26 cellular contexts compared by ENCODE assay signal in genomic region chr20:42472198-42472597, GRCh38.
"Had no signal": no experiment of that assay in that cellular context is flagged by ENCODE, and none has a peak within 500 bp of the region (broad histone marks: within the 10 kb centered on the region; RNA-seq: fewer than 3 reads in every experiment).

No MANE protein-coding gene starts in this region.

- H3K36me3 ChIP-seq: stomach, suprapubic skin, thoracic aorta, thyroid gland, tibial artery, tibial nerve, transverse colon, upper lobe of left lung, upper lobe of right lung, uterus had no signal

- DNase-seq: stimulated activated CD4-positive, alpha-beta T cell treated with anti-CD3 and anti-CD28 coated beads, Interleukin-2, amount 100 ng/mL, for 24 hours; stimulated activated CD4-positive, alpha-beta T cell treated with anti-CD3 and anti-CD28 coated beads, Interleukin-4, amount 100 ng/mL, for 1 hour; stimulated activated CD4-positive, alpha-beta T cell treated with anti-CD3 and anti-CD28 coated beads, Interleukin-4, amount 100 ng/mL, for 24 hours; stimulated activated CD4-positive, alpha-beta T cell treated with anti-CD3 and anti-CD28 coated beads, Interleukin-4, amount 100 ng/mL, for 4 hours; stimulated activated CD8-positive, alpha-beta memory T cell treated with anti-CD3 and anti-CD28 coated beads, Interleukin-4, amount 100 ng/mL, for 48 hours; stimulated activated naive B cell treated with anti-CD40 and anti-IgM and Interleukin-4, amounts not matched to agents 10 μg/mL and 1 μg/mL and 100 μg/mL, for 72 hours; stimulated activated naive CD4-positive, alpha-beta T cell; stimulated activated naive CD4-positive, alpha-beta T cell treated with Interleukin-2 at 50 U/mL for 16 hours; stimulated activated naive CD8-positive, alpha-beta T cell treated with anti-CD3 and anti-CD28 coated beads, Interleukin-15, amount 100 ng/mL, for 72 hours; stimulated activated naive CD8-positive, alpha-beta T cell treated with anti-CD3 and anti-CD28 coated beads, Interleukin-15, Interleukin-2, amounts not matched to agents 100 U/mL and 50 U/mL, for 24 hours; stomach; substantia nigra; testis; thyroid gland; tibial artery; transverse colon; trophoblast cell; upper lobe of right lung; uterus had no signal

- H3K27ac ChIP-seq: stomach, suprapubic skin, testis, thoracic aorta, thyroid gland, tibial artery, tibial nerve, transverse colon, upper lobe of left lung, upper lobe of right lung, uterus had no signal

- ATAC-seq: stimulated activated effector memory CD8-positive, alpha-beta T cell treated with anti-CD3 and anti-CD28 coated beads, Interleukin-12 subunit alpha, Interleukin-12 subunit beta, amount 100 ng/mL, for 72 hours; stimulated activated memory B cell treated with anti-CD40 and anti-IgM and Interleukin-4, amounts not matched to agents 10 μg/mL and 1 μg/mL and 100 μg/mL, for 72 hours; stimulated activated naive B cell treated with anti-CD40 and anti-IgM and Interleukin-4, amounts not matched to agents 10 μg/mL and 1 μg/mL and 100 μg/mL, for 72 hours; stimulated activated naive CD8-positive, alpha-beta T cell treated with anti-CD3 and anti-CD28 coated beads, Interleukin-15, amount 100 ng/mL, for 72 hours; stimulated activated naive CD8-positive, alpha-beta T cell treated with anti-CD3 and anti-CD28 coated beads, Interleukin-15, Interleukin-2, amounts not matched to agents 100 U/mL and 50 U/mL, for 24 hours; upper lobe of right lung had no signal

- H3K4me3 ChIP-seq: stomach, suprapubic skin, testis, thoracic aorta, thyroid gland, tibial artery, tibial nerve, transverse colon, upper lobe of left lung, upper lobe of right lung, uterus had no signal

- FAIRE-seq: urothelium cell line had no signal

- H3K9me3 ChIP-seq: stomach, suprapubic skin, testis, thoracic aorta, thyroid gland, tibial artery, transverse colon, upper lobe of left lung, upper lobe of right lung, uterus had no signal

- H3K27me3 ChIP-seq: stomach, suprapubic skin, testis, thyroid gland, tibial artery, tibial nerve, transverse colon, upper lobe of left lung, uterus had no signal

- H3K4me1 ChIP-seq: suprapubic skin, testis, thyroid gland, tibial artery, tibial nerve, transverse colon, upper lobe of left lung, upper lobe of right lung, uterus had no signal
